ENCODE assay signal across 9 cellular contexts in the genomic region with DNA sequence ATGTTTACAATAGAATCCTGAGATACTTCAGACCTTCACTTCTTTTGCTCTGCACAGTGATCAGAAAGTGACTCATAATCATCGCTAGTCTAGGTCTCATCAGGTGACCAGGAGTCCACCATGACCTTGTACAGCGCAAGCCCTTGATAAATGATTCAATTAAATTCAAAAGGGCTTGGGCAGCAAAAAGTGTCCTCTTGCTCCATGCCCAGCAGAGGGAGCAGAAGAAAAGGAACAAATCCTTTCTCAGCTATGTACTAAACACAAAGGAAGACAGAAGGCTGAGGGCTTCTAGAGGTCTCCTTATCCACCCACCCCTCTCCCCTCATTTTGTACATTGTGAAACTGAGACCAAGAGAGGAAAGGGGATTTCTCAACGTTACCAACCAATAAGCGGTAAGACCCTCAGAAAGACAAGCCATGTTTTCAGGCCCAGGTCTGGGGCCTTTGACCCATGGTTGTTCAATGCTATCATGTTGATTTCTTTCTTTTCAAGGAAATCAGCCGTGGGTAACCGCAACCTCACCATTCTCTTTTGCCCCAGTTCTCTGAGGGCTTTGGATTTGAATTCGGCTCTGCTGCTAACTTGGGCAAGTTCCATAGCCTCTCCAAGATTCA.
DNase-seq lines count a peak whose midpoint lies in the region; ATAC-seq, FAIRE-seq and TF ChIP-seq lines count a peak whose summit lies in the region.
"Had no signal": no experiment of that assay in that cellular context is flagged by ENCODE, and none has a peak within 500 bp of the region (broad histone marks: within the 10 kb centered on the region; RNA-seq: fewer than 3 reads in every experiment).

No MANE protein-coding gene starts in this region.

- intact Hi-C loops in HepG2 (cut with micrococcal nuclease; ENCODE audit: unreplicated experiment): no loop called here

- H3K27me3 ChIP-seq in HepG2 (ENCODE audit: control insufficient read depth in 1 of 2, insufficient read depth in 2 of 2, low read length in 2 of 2): no peaks in the 10 kb centered on the region; a peak in 1 of 5 replicates

- no peaks in the 10 kb centered on the region for H3K36me3 ChIP-seq in HepG2 (replicated peaks in 1 of 2; ENCODE audit: control insufficient read depth in 1 of 2, insufficient read depth in 2 of 2, low read length in 2 of 2)

- peaks cover 0 to 2% (median 0%) of the 10 kb centered on the region in 5 experiments for H3K9me3 Mint-ChIP-seq in brain
- H3K9me3 Mint-ChIP-seq: memory B cell had no signal

- H3K27ac ChIP-seq in HepG2 (ENCODE audit: extremely low read length, insufficient read depth, low read length): no peak overlapping the region

- TF ChIP-seq CTCF in GM10248 (IDR thresholded peaks at IDR 0.05; ENCODE audit: control extremely low read depth, extremely low read depth, low read depth, missing control alignments) (peak; percentile 26), brain (conservative IDR thresholded peaks at IDR 0.05) (peak; percentile 49 to 62), HepG2 (CRISPR knock-in tag; IDR thresholded peaks at IDR 0.05) (peak; percentile 45)

- TF ChIP-seq POLR2A in HepG2 (IDR thresholded peaks at IDR 0.05; ENCODE audit: insufficient read depth in 1 of 2, low read depth in 2 of 2, low read length in 2 of 2): no peak

- ATAC-seq in HepG2 (peak; percentile 46; the same call in 2 of the 3 replicates), GM19463 (IDR thresholded peaks at IDR 0.05; ENCODE audit: unreplicated experiment) (no peak), HG03196 (IDR thresholded peaks at IDR 0.05; ENCODE audit: unreplicated experiment) (no peak), HG03097 (IDR thresholded peaks at IDR 0.05; ENCODE audit: low FRiP score, unreplicated experiment) (no peak)

- BruUV-seq in HepG2 (replicated peaks; lab: Mats Ljungman, UMichigan): no TSS peak

- H3K9me3 ChIP-seq in HepG2 (ENCODE audit: low read length): no peaks in the 10 kb centered on the region

- no peak overlapping the region for H3K4me3 ChIP-seq in HepG2 (replicated peaks in 1 of 3; ENCODE audit: insufficient read depth in 1 of 3, low read depth in 2 of 3, low read length in 3 of 3)

- no peak overlapping the region for H3K9ac ChIP-seq in HepG2 (ENCODE audit: insufficient read depth, low read depth, low read length)

- in situ Hi-C loops in HepG2 (cut with HindIII; ENCODE audit: extremely low pct_ligation_motif_present, low pct_unique_long_range_greater_than_20kb): no loop called here

- no peaks in the 10 kb centered on the region for H3K27me3 Mint-ChIP-seq in brain

- peak overlapping the region in 2 of 5 experiments; percentile 41 to 59 for H3K27ac Mint-ChIP-seq in brain
- H3K27ac Mint-ChIP-seq: memory B cell had no signal

- H4K20me1 ChIP-seq in HepG2 (ENCODE audit: insufficient read depth, low read length): no peaks in the 10 kb centered on the region

- WGBS in HepG2 (ENCODE audit: low lambda C conversion rate): 72% methylated on average over 7 of the region's 7 CpGs

- TF ChIP-seq EP300 in HepG2 (IDR thresholded peaks at IDR 0.05; ENCODE audit: low read depth in 2 of 2, low read length in 2 of 2) (no peak), HepG2 (CRISPR knock-in tag; IDR thresholded peaks at IDR 0.05; ENCODE audit: borderline replicate concordance) (no peak)

- TF ChIP-seq RAD21 in HepG2 (CRISPR knock-in tag; IDR thresholded peaks at IDR 0.05): no peak

- CTCF ChIA-PET in GM10248 (lab: Yijun Ruan, JAX) (interaction anchor here (0.8 to 2.5 kb wide), 9 partner anchors 8 to 1385 kb away, joined by 3 to 10 read pairs (median 4); no protein-coding TSS in a partner anchor), HepG2 (lab: Yijun Ruan, JAX; ENCODE audit: low intra/inter-chr PET ratio, low total read pairs) (no interaction called here)

- no peaks in the 10 kb centered on the region for H3K4me1 ChIP-seq in HepG2 (ENCODE audit: insufficient read depth, low read length)

- no peaks in the 10 kb centered on the region for H3K36me3 Mint-ChIP-seq in brain
- H3K36me3 Mint-ChIP-seq: memory B cell had no signal

- H3K79me2 ChIP-seq in HepG2 (ENCODE audit: insufficient read depth, low read length): no peaks in the 10 kb centered on the region

- no peak overlapping the region for H3K4me3 Mint-ChIP-seq in brain
- H3K4me3 Mint-ChIP-seq: memory B cell had no signal

- H3K4me2 ChIP-seq in HepG2 (ENCODE audit: low read depth, low read length): no peak overlapping the region

- DNase-seq in GM10248 (ENCODE audit: extremely low spot score): no peak
- peak; percentile 55 for DNase-seq in NCI-H1436 (lab: John Stamatoyannopoulos, UW)
- peak; percentile 14 for DNase-seq in HepG2 (ENCODE audit: low spot score)
- DNase-seq in stimulated activated CD4-positive, alpha-beta T cell treated with anti-CD3 and anti-CD28 coated beads, Interleukin-1b, Interleukin-23, amount 100 ng/mL, for 48 hours: no peak

- H2AFZ ChIP-seq in HepG2 (ENCODE audit: low read length): no peak overlapping the region

- H3K4me1 Mint-ChIP-seq in brain: no peaks in the 10 kb centered on the region
- H3K4me1 Mint-ChIP-seq: memory B cell had no signal

- FAIRE-seq in HepG2 (lab: Jason Lieb, UNC): no peak

- POLR2A ChIA-PET in GM10248 (lab: Yijun Ruan, JAX): no interaction called here
- POLR2A ChIA-PET in HepG2 (lab: Yijun Ruan, JAX): no interaction called here

TF ChIP-seq in HepG2, 621 proteins besides CTCF, POLR2A, EP300 and RAD21:
- TF ChIP-seq SALL2 (CRISPR knock-in tag; IDR thresholded peaks at IDR 0.05) (no peak), STAG1 (CRISPR knock-in tag; IDR thresholded peaks at IDR 0.05) (peak; percentile 49)
- TF ChIP-seq, protein P1, sequence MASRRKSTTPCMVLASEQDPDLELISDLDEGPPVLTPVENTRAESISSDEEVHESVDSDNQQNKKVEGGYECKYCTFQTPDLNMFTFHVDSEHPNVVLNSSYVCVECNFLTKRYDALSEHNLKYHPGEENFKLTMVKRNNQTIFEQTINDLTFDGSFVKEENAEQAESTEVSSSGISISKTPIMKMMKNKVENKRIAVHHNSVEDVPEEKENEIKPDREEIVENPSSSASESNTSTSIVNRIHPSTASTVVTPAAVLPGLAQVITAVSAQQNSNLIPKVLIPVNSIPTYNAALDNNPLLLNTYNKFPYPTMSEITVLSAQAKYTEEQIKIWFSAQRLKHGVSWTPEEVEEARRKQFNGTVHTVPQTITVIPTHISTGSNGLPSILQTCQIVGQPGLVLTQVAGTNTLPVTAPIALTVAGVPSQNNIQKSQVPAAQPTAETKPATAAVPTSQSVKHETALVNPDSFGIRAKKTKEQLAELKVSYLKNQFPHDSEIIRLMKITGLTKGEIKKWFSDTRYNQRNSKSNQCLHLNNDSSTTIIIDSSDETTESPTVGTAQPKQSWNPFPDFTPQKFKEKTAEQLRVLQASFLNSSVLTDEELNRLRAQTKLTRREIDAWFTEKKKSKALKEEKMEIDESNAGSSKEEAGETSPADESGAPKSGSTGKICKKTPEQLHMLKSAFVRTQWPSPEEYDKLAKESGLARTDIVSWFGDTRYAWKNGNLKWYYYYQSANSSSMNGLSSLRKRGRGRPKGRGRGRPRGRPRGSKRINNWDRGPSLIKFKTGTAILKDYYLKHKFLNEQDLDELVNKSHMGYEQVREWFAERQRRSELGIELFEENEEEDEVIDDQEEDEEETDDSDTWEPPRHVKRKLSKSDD (CRISPR knock-in tag; IDR thresholded peaks at IDR 0.05; ENCODE audit: low read depth): no peak
- TF ChIP-seq, protein P2, sequence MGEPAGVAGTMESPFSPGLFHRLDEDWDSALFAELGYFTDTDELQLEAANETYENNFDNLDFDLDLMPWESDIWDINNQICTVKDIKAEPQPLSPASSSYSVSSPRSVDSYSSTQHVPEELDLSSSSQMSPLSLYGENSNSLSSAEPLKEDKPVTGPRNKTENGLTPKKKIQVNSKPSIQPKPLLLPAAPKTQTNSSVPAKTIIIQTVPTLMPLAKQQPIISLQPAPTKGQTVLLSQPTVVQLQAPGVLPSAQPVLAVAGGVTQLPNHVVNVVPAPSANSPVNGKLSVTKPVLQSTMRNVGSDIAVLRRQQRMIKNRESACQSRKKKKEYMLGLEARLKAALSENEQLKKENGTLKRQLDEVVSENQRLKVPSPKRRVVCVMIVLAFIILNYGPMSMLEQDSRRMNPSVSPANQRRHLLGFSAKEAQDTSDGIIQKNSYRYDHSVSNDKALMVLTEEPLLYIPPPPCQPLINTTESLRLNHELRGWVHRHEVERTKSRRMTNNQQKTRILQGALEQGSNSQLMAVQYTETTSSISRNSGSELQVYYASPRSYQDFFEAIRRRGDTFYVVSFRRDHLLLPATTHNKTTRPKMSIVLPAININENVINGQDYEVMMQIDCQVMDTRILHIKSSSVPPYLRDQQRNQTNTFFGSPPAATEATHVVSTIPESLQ (CRISPR knock-in tag; conservative IDR thresholded peaks at IDR 0.05): no peak
TF ChIP-seq in HepG2: peak in this region for 1.

Comparison
In these comparisons a context has a peak if more than half of its experiments do, and no peak if none do; other contexts are left out.
1. DNase-seq: peak in NCI-H1436 (single experiment) and HepG2 (single experiment); none in GM10248 (single experiment) and stimulated activated CD4-positive, alpha-beta T cell treated with anti-CD3 and anti-CD28 coated beads, Interleukin-1b, Interleukin-23, amount 100 ng/mL, for 48 hours (single experiment).
2. Peak in every context shown above with its lines, with median percentiles within 50 percentile points of each other: CTCF ChIP-seq.